Comparison of ENCODE assay signal across 16 cellular contexts in genomic region chr16:1505073-1505844, GRCh38. TPM values are rescaled to one million over a fixed set of nuclear protein-coding genes. Genes with fewer than 3 reads are reported as not detected.
DNase-seq lines count a peak whose midpoint lies in the region; ATAC-seq, FAIRE-seq and TF ChIP-seq lines count a peak whose summit lies in the region.
"Had no signal": no experiment of that assay in that cellular context is flagged by ENCODE, and none has a peak within 500 bp of the region (broad histone marks: within the 10 kb centered on the region; RNA-seq: fewer than 3 reads in every experiment).

No MANE protein-coding gene starts in this region.

- H2BK5ac ChIP-seq in neuronal stem cell (ENCODE audit: low read length): no peak overlapping the region

- WGBS in right cardiac atrium: 95% methylated on average over 37 of the region's 37 CpGs
- WGBS in GM12878 (ENCODE audit: insufficient coverage, insufficient replicate concordance, low lambda C conversion rate, missing lambda C conversion rate): 97% methylated on average over 34 of the region's 37 CpGs
- no CpG with 5 or more reads among the region's 37 CpGs for WGBS in neuronal stem cell (ENCODE audit: extremely low coverage in 2 of 2, insufficient read length in 2 of 2, insufficient replicate concordance in 1 of 2), 2 donors

- H3K27me3 ChIP-seq in right cardiac atrium (ENCODE audit: control insufficient read depth, insufficient read depth): no peaks in the 10 kb centered on the region
- no peaks in the 10 kb centered on the region for H3K27me3 ChIP-seq in GM12878 (replicated peaks in 1 of 2; ENCODE audit: control insufficient read depth in 2 of 2, insufficient read depth in 2 of 2, low read length in 1 of 2)
- no peaks in the 10 kb centered on the region for H3K27me3 ChIP-seq in neuronal stem cell (ENCODE audit: control insufficient read depth in 3 of 3, insufficient read depth in 3 of 3, low read depth in 1 of 3, low read length in 3 of 3)
- H3K27me3 ChIP-seq: BLaER1 treated with 17β-estradiol and CSF1 and Interleukin-3, amounts not matched to agents 10 nM and 100 nM had no signal

- no peaks in the 10 kb centered on the region for H3K9me3 ChIP-seq in right cardiac atrium (ENCODE audit: control insufficient read depth, low read length)
- H3K9me3 ChIP-seq in GM12878 (replicated peaks; ENCODE audit: control insufficient read depth, insufficient read depth, low read length): no peaks in the 10 kb centered on the region
- peaks cover 0 to 3% of the 10 kb centered on the region in 2 donors for H3K9me3 ChIP-seq in neuronal stem cell (replicated peaks in 1 of 2; ENCODE audit: control insufficient read depth in 2 of 2, insufficient read depth in 1 of 2, low read depth in 1 of 2, low read length in 2 of 2)
- H3K9me3 ChIP-seq: BLaER1 treated with 17β-estradiol and CSF1 and Interleukin-3, amounts not matched to agents 10 nM and 100 nM had no signal

- H3K4me3 ChIP-seq in right cardiac atrium (ENCODE audit: low read length) (no peak overlapping the region), GM12878 (no peak overlapping the region), neuronal stem cell (ENCODE audit: low read length in 2 of 2) (peak overlapping the region in 1 of 2 donors; percentile 46)
- H3K4me3 ChIP-seq: BLaER1 treated with 17β-estradiol and CSF1 and Interleukin-3, amounts not matched to agents 10 nM and 100 nM; GM23248 had no signal

- H3K79me2 ChIP-seq in GM12878 (ENCODE audit: control insufficient read depth, insufficient read depth, low read length): no peaks in the 10 kb centered on the region

- in situ Hi-C loops in GM12878 (cut with MboI): no loop called here

- FAIRE-seq in GM12878 (lab: Jason Lieb, UNC): no peak
- FAIRE-seq: H54, HTR-8/SVneo had no signal

- TF ChIP-seq CTCF in GM12878 (IDR thresholded peaks at IDR 0.05 in 2 of 3, conservative IDR thresholded peaks at IDR 0.05 in 1 of 3; ENCODE audit: control insufficient read depth in 2 of 3, extremely low read depth in 1 of 3, insufficient read depth in 1 of 3, low read depth in 3 of 3, low read length in 3 of 3): no peak

- H4K8ac ChIP-seq in neuronal stem cell (ENCODE audit: low read depth, low read length): no peak overlapping the region

- TF ChIP-seq POLR2A in GM12878 (IDR thresholded peaks at IDR 0.05; ENCODE audit: low read depth, low read length): peak; percentile 44; the same call in 1 of the 2 replicates

- TF ChIP-seq RAD21 in GM12878 (IDR thresholded peaks at IDR 0.05; ENCODE audit: insufficient read depth, low read depth, low read length): no peak

- ATAC-seq in right cardiac atrium (no peak), GM12878 (no peak)
- ATAC-seq: HCT116 had no signal

- H3K4me1 ChIP-seq in right cardiac atrium (ENCODE audit: control insufficient read depth, insufficient read depth, low read length) (peaks cover 4% of the 10 kb centered on the region), GM12878 (ENCODE audit: control insufficient read depth, insufficient read depth, low read length) (no peaks in the 10 kb centered on the region), neuronal stem cell (ENCODE audit: control insufficient read depth in 2 of 2, insufficient read depth in 1 of 2, low read depth in 1 of 2, low read length in 2 of 2) (no peaks in the 10 kb centered on the region)

- SMC1A ChIA-PET in GM12878 (lab: Charles Lee; ENCODE audit: uncharacterized antibody, unreplicated experiment): no interaction called here

- H3K4me2 ChIP-seq in GM12878 (ENCODE audit: control insufficient read depth, insufficient read depth) (no peak overlapping the region), neuronal stem cell (ENCODE audit: insufficient read depth, low read length, poor library complexity, severe bottlenecking) (no peak overlapping the region)
- H3K4me2 ChIP-seq: BLaER1 treated with 17β-estradiol and CSF1 and Interleukin-3, amounts not matched to agents 10 nM and 100 nM had no signal

- intact Hi-C loops in right cardiac atrium (cut with DNase I) (no loop called here), cardiac septum (cut with DNase I) (loop anchor here (5.0 kb wide), 1 partner anchor 47 kb away; no protein-coding TSS in a partner anchor), GM12878 (cut with micrococcal nuclease; ENCODE audit: unreplicated experiment) (no loop called here)

- POLR2A ChIA-PET in GM12878 (lab: Charles Lee): no interaction called here

- H3K36me3 ChIP-seq in GM12878 (ENCODE audit: control insufficient read depth in 2 of 2, insufficient read depth in 2 of 2, low read length in 1 of 2): peaks cover 5 to 11% of the 10 kb centered on the region in 2 experiments; a peak in 3 of 4 replicates
- peaks cover 39 to 87% of the 10 kb centered on the region in 2 donors for H3K36me3 ChIP-seq in neuronal stem cell (replicated peaks in 1 of 2; ENCODE audit: control insufficient read depth in 2 of 2, insufficient read depth in 2 of 2, low read length in 2 of 2)

- H3K9ac ChIP-seq in GM12878 (ENCODE audit: control insufficient read depth, insufficient read depth, low read length) (no peak overlapping the region), neuronal stem cell (ENCODE audit: low read depth, low read length, poor library complexity) (peak overlapping the region; percentile 21)
- H3K9ac ChIP-seq: BLaER1 treated with 17β-estradiol and CSF1 and Interleukin-3, amounts not matched to agents 10 nM and 100 nM; GM23248 had no signal

- no peak overlapping the region for H3K18ac ChIP-seq in neuronal stem cell (ENCODE audit: low read length)

- no peak overlapping the region for H3K27ac ChIP-seq in right cardiac atrium (ENCODE audit: low read length)
- no peak overlapping the region for H3K27ac ChIP-seq in GM12878 (ENCODE audit: control insufficient read depth, insufficient read depth)
- H3K27ac ChIP-seq in neuronal stem cell (replicated peaks; ENCODE audit: low read length): no peak overlapping the region
- H3K27ac ChIP-seq: BLaER1 treated with 17β-estradiol and CSF1 and Interleukin-3, amounts not matched to agents 10 nM and 100 nM; GM23248 had no signal

- RAD21 ChIA-PET in GM12878 (lab: Charles Lee; ENCODE audit: unreplicated experiment): no interaction called here

- DNase-seq in right cardiac atrium: peak in 2 of 3 donors; percentile 33 to 56
- DNase-seq in cardiac septum (ENCODE audit: low spot score): no peak
- no peak for DNase-seq in GM12878 (ENCODE audit: low read depth, low spot score)
- DNase-seq in neuronal stem cell (ENCODE audit: low spot score): no peak
- no peak for DNase-seq in NCI-H2227 treated with DMSO at 0.1 percent for 48 hours (lab: John Stamatoyannopoulos, UW)
- no peak for DNase-seq in GM19238 (ENCODE audit: insufficient read length, low spot score)
- DNase-seq: ACHN; CD4-positive, CD25-positive, alpha-beta regulatory T cell; DMS53; GF-D8; GM23248 had no signal

- no peak overlapping the region for H2AFZ ChIP-seq in GM12878 (ENCODE audit: control insufficient read depth, low read depth, low read length)
- no peak overlapping the region for H2AFZ ChIP-seq in neuronal stem cell (ENCODE audit: low read length)
- H2AFZ ChIP-seq: GM23248 had no signal

- H3K14ac ChIP-seq in neuronal stem cell (ENCODE audit: low read length): no peak overlapping the region

- H3K4ac ChIP-seq in neuronal stem cell (ENCODE audit: low read length): no peak overlapping the region

- no peak overlapping the region for H2BK15ac ChIP-seq in neuronal stem cell (ENCODE audit: low read length)

- no peak overlapping the region for H3K23ac ChIP-seq in neuronal stem cell (ENCODE audit: low read depth, low read length, poor library complexity)

- H2BK120ac ChIP-seq in neuronal stem cell (ENCODE audit: low read depth, low read length): no peak overlapping the region

- no peak overlapping the region for H2AK5ac ChIP-seq in neuronal stem cell (ENCODE audit: low read depth, low read length)

- no peak overlapping the region for H2BK12ac ChIP-seq in neuronal stem cell (ENCODE audit: low read length)

- no peak for TF ChIP-seq EP300 in GM12878 (IDR thresholded peaks at IDR 0.05; ENCODE audit: borderline replicate concordance in 1 of 2, control insufficient read depth in 1 of 2, low read depth in 2 of 2, low read length in 2 of 2)

- no peaks in the 10 kb centered on the region for H4K20me1 ChIP-seq in GM12878 (ENCODE audit: control insufficient read depth, insufficient read depth)

- no peak overlapping the region for H4K91ac ChIP-seq in neuronal stem cell (ENCODE audit: low read depth, low read length, poor library complexity)

- CTCF ChIA-PET in GM12878 (lab: Yijun Ruan, JAX): no interaction called here

- peaks cover 10% of the 10 kb centered on the region for H3K79me1 ChIP-seq in neuronal stem cell (ENCODE audit: low read depth, low read length)

- no TSS peak for BruUV-seq in GM12878 (replicated peaks; lab: Mats Ljungman, UMichigan)

RNA-seq across cellular contexts. Expression of gene TELO2, which starts 12.1 kb away (rescaled TPM):
- total RNA-seq in right cardiac atrium (10 to 100 TPM; 21.2 to 29.2 (median 23.2) TPM), cardiac septum (17.7 TPM), GM12878 (2014; rRNA removed) (21.5 and 25.2 TPM in 2 replicates), GM12878 (2014; rRNA removed; fragmentation: Illumina TruSeq; extraction: Trizol) (7.1 and 8.2 TPM in 2 replicates), GM12878 (2021) (60.0 and 72.8 TPM in 2 replicates)
- polyA plus RNA-seq in right cardiac atrium (24.6 TPM), GM12878 (2011; rRNA removed) (5.2 and 11.9 TPM in 2 replicates), GM12878 (2014; fragmentation: Illumina TruSeq; extraction: Trizol) (0.68 and 5.0 TPM in 2 replicates), GM12878 (2014; fragmentation: Nextera tagmentation; extraction: Ambion mirVana) (1 to 10 TPM in 1 of 2 experiments, under 1 TPM in 1; 0.55 to 2.4 TPM), GM12878 (2014; rRNA removed) (56.4 and 83.7 TPM in 2 replicates), GM12878 (2016; fragmentation: Nextera tagmentation; extraction: Ambion mirVana) (10 to 100 TPM; 57.8 to 69.1 TPM)
- 39.3 and 46.2 TPM in 2 replicates for total RNA-seq in GM12878 (2013; cell fraction: nucleolus; rRNA removed)
- 7.7 TPM for polyA plus RNA-seq in GM12878 (2011; ENCODE audit: low read depth)
- 18.2 and 37.3 TPM in 2 replicates for polyA plus RNA-seq in GM12878 (2011; cell fraction: cytosol; rRNA removed)
- 386 and 553 TPM in 2 replicates for polyA plus RNA-seq in GM12878 (2011; cell fraction: nucleus; rRNA removed)
- 28.0 and 32.9 TPM in 2 replicates for polyA plus RNA-seq in GM12878 (2012)
- polyA minus RNA-seq in GM12878 (2011; rRNA and poly(A)+ RNA removed): 3.3 and 9.1 TPM in 2 replicates
- polyA minus RNA-seq in GM12878 (2011; cell fraction: cytosol; rRNA and poly(A)+ RNA removed): 7.0 and 7.6 TPM in 2 replicates
- polyA minus RNA-seq in GM12878 (2011; cell fraction: nucleus; rRNA and poly(A)+ RNA removed): 24.1 and 45.8 TPM in 2 replicates
- polyA plus RNA-seq in neuronal stem cell (2013, experiment 1 of 2): 17.1 TPM
- polyA plus RNA-seq in neuronal stem cell (2013, experiment 2 of 2): 16.7 TPM

RNA-seq across cellular contexts. Expression of gene PTX4, which starts 16.5 kb away (rescaled TPM):
- total RNA-seq in right cardiac atrium (under 1 TPM in 2 of 4 donors, not detected in 2; 0.18 to 0.28 TPM), cardiac septum (not detected), GM12878 (2014; rRNA removed) (not detected in 2 replicates), GM12878 (2014; rRNA removed; fragmentation: Illumina TruSeq; extraction: Trizol) (not detected in 2 replicates), GM12878 (2021) (not detected in 2 replicates)
- polyA plus RNA-seq in right cardiac atrium (0.09 TPM), GM12878 (2011; rRNA removed) (not detected in 2 replicates), GM12878 (2014; fragmentation: Illumina TruSeq; extraction: Trizol) (not detected in 2 replicates), GM12878 (2014; fragmentation: Nextera tagmentation; extraction: Ambion mirVana) (not detected), GM12878 (2014; rRNA removed) (0.20 TPM in 1 of 2 replicates, not detected in the other), GM12878 (2016; fragmentation: Nextera tagmentation; extraction: Ambion mirVana) (not detected)
- total RNA-seq in GM12878 (2013; cell fraction: nucleolus; rRNA removed): not detected in 2 replicates
- polyA plus RNA-seq in GM12878 (2011; ENCODE audit: low read depth): not detected
- not detected in 2 replicates for polyA plus RNA-seq in GM12878 (2011; cell fraction: cytosol; rRNA removed)
- not detected in 2 replicates for polyA plus RNA-seq in GM12878 (2011; cell fraction: nucleus; rRNA removed)
- polyA plus RNA-seq in GM12878 (2012): not detected in 2 replicates
- polyA minus RNA-seq in GM12878 (2011; rRNA and poly(A)+ RNA removed): not detected in 2 replicates
- polyA minus RNA-seq in GM12878 (2011; cell fraction: cytosol; rRNA and poly(A)+ RNA removed): not detected in 2 replicates
- not detected in 2 replicates for polyA minus RNA-seq in GM12878 (2011; cell fraction: nucleus; rRNA and poly(A)+ RNA removed)
- not detected for polyA plus RNA-seq in neuronal stem cell (2013, experiment 1 of 2)
- polyA plus RNA-seq in neuronal stem cell (2013, experiment 2 of 2): not detected
- total RNA-seq: A172; CD4-positive, CD25-positive, alpha-beta regulatory T cell; GM23248 had no signal
- polyA plus RNA-seq: CD4-positive, CD25-positive, alpha-beta regulatory T cell; GM23248 had no signal

RNA-seq across cellular contexts. Expression of gene TMEM204, which starts 28.2 kb away (rescaled TPM):
- 10 to 100 TPM; 19.0 to 22.1 (median 20.9) TPM for total RNA-seq in right cardiac atrium
- polyA plus RNA-seq in right cardiac atrium: 32.2 TPM
- total RNA-seq in cardiac septum: 19.8 TPM
- not detected in 2 replicates for total RNA-seq in GM12878 (2013; cell fraction: nucleolus; rRNA removed)
- not detected in 2 replicates for total RNA-seq in GM12878 (2014; rRNA removed)
- total RNA-seq in GM12878 (2014; rRNA removed; fragmentation: Illumina TruSeq; extraction: Trizol): not detected in 2 replicates
- 0.18 TPM in 1 of 2 replicates, not detected in the other for total RNA-seq in GM12878 (2021)
- not detected for polyA plus RNA-seq in GM12878 (2011; ENCODE audit: low read depth)
- not detected in 2 replicates for polyA plus RNA-seq in GM12878 (2011; rRNA removed)
- not detected in 2 replicates for polyA plus RNA-seq in GM12878 (2011; cell fraction: cytosol; rRNA removed)
- not detected in 2 replicates for polyA plus RNA-seq in GM12878 (2011; cell fraction: nucleus; rRNA removed)
- 0.10 and 0.12 TPM in 2 replicates for polyA plus RNA-seq in GM12878 (2012)
- polyA plus RNA-seq in GM12878 (2014; fragmentation: Illumina TruSeq; extraction: Trizol): not detected in 2 replicates
- under 1 TPM in 1 of 2 experiments, not detected in 1; 0.05 TPM for polyA plus RNA-seq in GM12878 (2014; fragmentation: Nextera tagmentation; extraction: Ambion mirVana)
- polyA plus RNA-seq in GM12878 (2014; rRNA removed): not detected in 2 replicates
- under 1 TPM in 1 of 2 experiments, not detected in 1; 0.30 TPM for polyA plus RNA-seq in GM12878 (2016; fragmentation: Nextera tagmentation; extraction: Ambion mirVana)
- polyA minus RNA-seq in GM12878 (2011; rRNA and poly(A)+ RNA removed): not detected in 2 replicates
- not detected in 2 replicates for polyA minus RNA-seq in GM12878 (2011; cell fraction: cytosol; rRNA and poly(A)+ RNA removed)
- not detected in 2 replicates for polyA minus RNA-seq in GM12878 (2011; cell fraction: nucleus; rRNA and poly(A)+ RNA removed)
- polyA plus RNA-seq in neuronal stem cell (2013, experiment 1 of 2): not detected
- not detected for polyA plus RNA-seq in neuronal stem cell (2013, experiment 2 of 2)
- total RNA-seq: A172 had no signal

RNA-seq across cellular contexts. Expression of gene CLCN7, which starts 30.4 kb away (rescaled TPM):
- 10 to 100 TPM; 32.9 to 54.8 (median 49.0) TPM for total RNA-seq in right cardiac atrium
- polyA plus RNA-seq in right cardiac atrium: 35.7 TPM
- total RNA-seq in cardiac septum: 39.8 TPM
- 111 TPM in 2 replicates for total RNA-seq in GM12878 (2013; cell fraction: nucleolus; rRNA removed)
- total RNA-seq in GM12878 (2014; rRNA removed): 21.3 and 27.1 TPM in 2 replicates
- 7.7 and 7.8 TPM in 2 replicates for total RNA-seq in GM12878 (2014; rRNA removed; fragmentation: Illumina TruSeq; extraction: Trizol)
- 56.3 and 62.5 TPM in 2 replicates for total RNA-seq in GM12878 (2021)
- polyA plus RNA-seq in GM12878 (2011; ENCODE audit: low read depth): 18.9 TPM
- 5.0 and 12.8 TPM in 2 replicates for polyA plus RNA-seq in GM12878 (2011; rRNA removed)
- polyA plus RNA-seq in GM12878 (2011; cell fraction: cytosol; rRNA removed): 12.9 and 20.6 TPM in 2 replicates
- 292 and 389 TPM in 2 replicates for polyA plus RNA-seq in GM12878 (2011; cell fraction: nucleus; rRNA removed)
- polyA plus RNA-seq in GM12878 (2012): 50.7 and 52.0 TPM in 2 replicates
- 2.7 and 11.6 TPM in 2 replicates for polyA plus RNA-seq in GM12878 (2014; fragmentation: Illumina TruSeq; extraction: Trizol)
- under 1 TPM; 0.04 to 0.18 TPM for polyA plus RNA-seq in GM12878 (2014; fragmentation: Nextera tagmentation; extraction: Ambion mirVana)
- 61.6 and 64.5 TPM in 2 replicates for polyA plus RNA-seq in GM12878 (2014; rRNA removed)
- 10 to 100 TPM; 36.7 to 38.0 TPM for polyA plus RNA-seq in GM12878 (2016; fragmentation: Nextera tagmentation; extraction: Ambion mirVana)
- polyA minus RNA-seq in GM12878 (2011; rRNA and poly(A)+ RNA removed): 17.0 and 18.1 TPM in 2 replicates
- 5.7 and 7.2 TPM in 2 replicates for polyA minus RNA-seq in GM12878 (2011; cell fraction: cytosol; rRNA and poly(A)+ RNA removed)
- 47.1 and 65.3 TPM in 2 replicates for polyA minus RNA-seq in GM12878 (2011; cell fraction: nucleus; rRNA and poly(A)+ RNA removed)
- 32.7 TPM for polyA plus RNA-seq in neuronal stem cell (2013, experiment 1 of 2)
- 28.0 TPM for polyA plus RNA-seq in neuronal stem cell (2013, experiment 2 of 2)

Comparison
In these comparisons a context has a peak if more than half of its experiments do, and no peak if none do; other contexts are left out.
1. DNase-seq: peak in right cardiac atrium (2 of 3); none in cardiac septum (single experiment), GM12878 (single experiment), neuronal stem cell (single experiment), NCI-H2227 treated with DMSO at 0.1 percent for 48 hours (single experiment) and GM19238 (single experiment).
2. RNA of gene TMEM204, which starts 28.2 kb away (total RNA-seq): 19.0 to 22.1 TPM in right cardiac atrium and 19.8 TPM in cardiac septum (single experiment); 0.18 TPM in GM12878; every median in the first group is over 10 times any median in the second.